18 cellular contexts compared by ENCODE assay signal in genomic region chr3:190902292-190902691, GRCh38. TPM values are rescaled to one million over a fixed set of nuclear protein-coding genes. Genes with fewer than 3 reads are reported as not detected.
"Had no signal": no experiment of that assay in that cellular context is flagged by ENCODE, and none has a peak within 500 bp of the region (broad histone marks: within the 10 kb centered on the region; RNA-seq: fewer than 3 reads in every experiment).

No MANE protein-coding gene starts in this region.

- H3K36me3 Mint-ChIP-seq: activated naive CD8-positive, alpha-beta T cell; brain; naive thymus-derived CD4-positive, alpha-beta T cell had no signal

- H3K27me3 ChIP-seq: neutrophil, uterus had no signal

- H3K36me3 ChIP-seq: neutrophil, uterus had no signal

- H3K27ac Mint-ChIP-seq: activated naive CD8-positive, alpha-beta T cell; brain; endodermal cell; naive thymus-derived CD4-positive, alpha-beta T cell had no signal

- DNase-seq: activated CD4-positive, alpha-beta T cell treated with anti-CD3 and anti-CD28 coated beads for 1 hour; activated CD4-positive, alpha-beta T cell treated with anti-CD3 and anti-CD28 coated beads, Interleukin-2, amount 50 U/mL, for 48 hours; activated gamma-delta T cell; activated T-cell treated with anti-CD3 and anti-CD28 coated beads, Interleukin-2, amount 50 U/mL, for 48 hours; amygdala; endodermal cell; glutamatergic neuron; left colon; naive thymus-derived CD4-positive, alpha-beta T cell; posterior cingulate gyrus; uterus had no signal

- H3K4me3 Mint-ChIP-seq: activated naive CD8-positive, alpha-beta T cell; brain; endodermal cell; naive thymus-derived CD4-positive, alpha-beta T cell had no signal

- H3K4me1 Mint-ChIP-seq: brain; endodermal cell; naive thymus-derived CD4-positive, alpha-beta T cell had no signal

- H3K27me3 Mint-ChIP-seq: activated naive CD8-positive, alpha-beta T cell; naive thymus-derived CD4-positive, alpha-beta T cell had no signal

- H3K4me3 ChIP-seq: uterus had no signal

- ATAC-seq: esophagus mucosa; left colon; naive thymus-derived CD4-positive, alpha-beta T cell had no signal

RNA-seq across cellular contexts. Expression of gene GMNC, which starts 39.8 kb away (rescaled TPM):
- total RNA-seq: dermis microvascular lymphatic vessel endothelial cell; endodermal cell; esophagus mucosa; left colon; lung microvascular endothelial cell; mononuclear cell; naive thymus-derived CD4-positive, alpha-beta T cell had no signal
- polyA plus RNA-seq: naive thymus-derived CD4-positive, alpha-beta T cell had no signal
